1 cellular context compared by ENCODE assay signal in the genomic region with DNA sequence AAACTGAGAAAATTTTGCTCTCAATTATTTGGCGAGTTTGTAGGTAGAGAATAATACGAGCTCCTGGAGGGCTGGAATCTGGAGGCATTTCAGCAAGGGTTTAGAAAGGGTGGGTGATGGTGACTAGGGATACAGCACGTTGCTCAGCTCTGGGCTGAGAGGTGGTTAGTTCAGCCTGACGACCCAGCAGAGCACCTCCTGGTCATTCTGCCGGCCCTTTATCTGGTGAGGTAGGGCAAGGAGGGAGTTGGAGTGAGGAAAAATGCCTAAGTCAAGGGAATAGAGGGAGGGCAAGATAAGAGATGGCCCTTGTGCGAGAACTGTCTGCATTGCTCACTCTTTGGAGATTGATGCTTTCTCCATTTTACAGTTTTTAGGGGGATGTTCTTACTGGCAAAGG.
TF ChIP-seq lines count a peak whose summit lies in the region.

No MANE protein-coding gene starts in this region.

TF ChIP-seq in SK-N-SH, 30 proteins besides CTCF, POLR2A, EP300 and RAD21 (continued from another document):
- TF ChIP-seq, protein P1, sequence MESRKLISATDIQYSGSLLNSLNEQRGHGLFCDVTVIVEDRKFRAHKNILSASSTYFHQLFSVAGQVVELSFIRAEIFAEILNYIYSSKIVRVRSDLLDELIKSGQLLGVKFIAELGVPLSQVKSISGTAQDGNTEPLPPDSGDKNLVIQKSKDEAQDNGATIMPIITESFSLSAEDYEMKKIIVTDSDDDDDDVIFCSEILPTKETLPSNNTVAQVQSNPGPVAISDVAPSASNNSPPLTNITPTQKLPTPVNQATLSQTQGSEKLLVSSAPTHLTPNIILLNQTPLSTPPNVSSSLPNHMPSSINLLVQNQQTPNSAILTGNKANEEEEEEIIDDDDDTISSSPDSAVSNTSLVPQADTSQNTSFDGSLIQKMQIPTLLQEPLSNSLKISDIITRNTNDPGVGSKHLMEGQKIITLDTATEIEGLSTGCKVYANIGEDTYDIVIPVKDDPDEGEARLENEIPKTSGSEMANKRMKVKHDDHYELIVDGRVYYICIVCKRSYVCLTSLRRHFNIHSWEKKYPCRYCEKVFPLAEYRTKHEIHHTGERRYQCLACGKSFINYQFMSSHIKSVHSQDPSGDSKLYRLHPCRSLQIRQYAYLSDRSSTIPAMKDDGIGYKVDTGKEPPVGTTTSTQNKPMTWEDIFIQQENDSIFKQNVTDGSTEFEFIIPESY (IDR thresholded peaks at IDR 0.05; ENCODE audit: borderline replicate concordance, low read depth), result no peak
- no peak for TF ChIP-seq RFX5 (IDR thresholded peaks at IDR 0.05; ENCODE audit: low read length)
- TF ChIP-seq, protein P2, sequence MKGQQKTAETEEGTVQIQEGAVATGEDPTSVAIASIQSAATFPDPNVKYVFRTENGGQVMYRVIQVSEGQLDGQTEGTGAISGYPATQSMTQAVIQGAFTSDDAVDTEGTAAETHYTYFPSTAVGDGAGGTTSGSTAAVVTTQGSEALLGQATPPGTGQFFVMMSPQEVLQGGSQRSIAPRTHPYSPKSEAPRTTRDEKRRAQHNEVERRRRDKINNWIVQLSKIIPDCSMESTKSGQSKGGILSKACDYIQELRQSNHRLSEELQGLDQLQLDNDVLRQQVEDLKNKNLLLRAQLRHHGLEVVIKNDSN (IDR thresholded peaks at IDR 0.05; ENCODE audit: borderline replicate concordance, low read depth), result no peak
- TF ChIP-seq RCOR1 (IDR thresholded peaks at IDR 0.05; ENCODE audit: low read length), result no peak
- TF ChIP-seq EZH2phosphoT487 (IDR thresholded peaks at IDR 0.05; ENCODE audit: borderline replicate concordance, low read depth), result no peak
- TF ChIP-seq RXRA (IDR thresholded peaks at IDR 0.05; ENCODE audit: borderline replicate concordance, low read depth), result no peak
- no peak for TF ChIP-seq FOXJ3 (CRISPR knock-in tag; IDR thresholded peaks at IDR 0.05)
- TF ChIP-seq, protein P3, sequence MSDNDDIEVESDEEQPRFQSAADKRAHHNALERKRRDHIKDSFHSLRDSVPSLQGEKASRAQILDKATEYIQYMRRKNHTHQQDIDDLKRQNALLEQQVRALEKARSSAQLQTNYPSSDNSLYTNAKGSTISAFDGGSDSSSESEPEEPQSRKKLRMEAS (IDR thresholded peaks at IDR 0.05; ENCODE audit: low read depth), result no peak
- no peak for TF ChIP-seq YY1 (IDR thresholded peaks at IDR 0.05; ENCODE audit: low read depth)
- TF ChIP-seq, protein P4, sequence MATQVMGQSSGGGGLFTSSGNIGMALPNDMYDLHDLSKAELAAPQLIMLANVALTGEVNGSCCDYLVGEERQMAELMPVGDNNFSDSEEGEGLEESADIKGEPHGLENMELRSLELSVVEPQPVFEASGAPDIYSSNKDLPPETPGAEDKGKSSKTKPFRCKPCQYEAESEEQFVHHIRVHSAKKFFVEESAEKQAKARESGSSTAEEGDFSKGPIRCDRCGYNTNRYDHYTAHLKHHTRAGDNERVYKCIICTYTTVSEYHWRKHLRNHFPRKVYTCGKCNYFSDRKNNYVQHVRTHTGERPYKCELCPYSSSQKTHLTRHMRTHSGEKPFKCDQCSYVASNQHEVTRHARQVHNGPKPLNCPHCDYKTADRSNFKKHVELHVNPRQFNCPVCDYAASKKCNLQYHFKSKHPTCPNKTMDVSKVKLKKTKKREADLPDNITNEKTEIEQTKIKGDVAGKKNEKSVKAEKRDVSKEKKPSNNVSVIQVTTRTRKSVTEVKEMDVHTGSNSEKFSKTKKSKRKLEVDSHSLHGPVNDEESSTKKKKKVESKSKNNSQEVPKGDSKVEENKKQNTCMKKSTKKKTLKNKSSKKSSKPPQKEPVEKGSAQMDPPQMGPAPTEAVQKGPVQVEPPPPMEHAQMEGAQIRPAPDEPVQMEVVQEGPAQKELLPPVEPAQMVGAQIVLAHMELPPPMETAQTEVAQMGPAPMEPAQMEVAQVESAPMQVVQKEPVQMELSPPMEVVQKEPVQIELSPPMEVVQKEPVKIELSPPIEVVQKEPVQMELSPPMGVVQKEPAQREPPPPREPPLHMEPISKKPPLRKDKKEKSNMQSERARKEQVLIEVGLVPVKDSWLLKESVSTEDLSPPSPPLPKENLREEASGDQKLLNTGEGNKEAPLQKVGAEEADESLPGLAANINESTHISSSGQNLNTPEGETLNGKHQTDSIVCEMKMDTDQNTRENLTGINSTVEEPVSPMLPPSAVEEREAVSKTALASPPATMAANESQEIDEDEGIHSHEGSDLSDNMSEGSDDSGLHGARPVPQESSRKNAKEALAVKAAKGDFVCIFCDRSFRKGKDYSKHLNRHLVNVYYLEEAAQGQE (IDR thresholded peaks at IDR 0.05; ENCODE audit: low read depth, low read length), result no peak
TF ChIP-seq in SK-N-SH: peak in this region for 0.
